ENCODE assay signal across 8 cellular contexts in the genomic region with DNA sequence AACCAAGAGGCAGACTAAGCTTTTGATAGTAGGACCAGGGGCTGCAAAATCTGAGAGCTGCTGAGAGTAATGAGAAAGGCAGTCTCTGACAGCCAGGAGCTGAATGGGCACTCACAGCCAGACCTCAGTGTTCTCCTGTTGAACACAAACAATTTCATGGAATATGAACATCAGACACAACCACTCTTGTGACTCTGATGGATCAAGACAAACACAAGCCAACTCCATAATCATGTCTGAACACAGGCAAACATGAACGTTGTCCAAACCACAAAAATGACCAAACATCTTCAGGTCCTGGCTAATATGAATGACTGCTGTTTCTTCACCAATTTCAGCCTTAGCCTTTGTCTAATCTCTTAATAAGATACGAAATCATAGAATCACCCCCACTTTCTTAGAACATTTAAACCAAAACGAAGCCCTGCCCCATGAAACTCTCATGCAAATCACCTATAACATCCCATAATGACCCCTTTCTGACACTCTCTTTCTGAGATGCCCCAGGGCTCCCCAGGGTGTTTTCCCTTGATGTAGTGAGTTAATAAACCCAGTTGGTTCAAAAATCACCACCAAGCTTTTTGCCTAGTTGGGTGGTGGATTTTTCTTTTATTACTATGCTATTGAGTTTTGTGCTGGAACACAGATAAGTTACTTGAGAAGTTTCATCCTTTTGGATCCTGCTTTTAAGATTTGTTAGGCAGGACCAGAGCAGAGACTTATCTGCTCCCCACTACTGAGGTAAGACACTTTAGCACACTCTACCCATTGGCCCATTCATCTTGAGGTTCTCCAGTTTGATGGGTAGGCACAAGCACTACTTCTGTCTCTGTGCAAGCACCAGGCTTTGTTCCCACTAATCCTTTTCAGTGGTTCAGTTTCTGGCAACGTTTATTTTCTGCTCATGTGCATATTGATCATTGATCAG. TPM values are rescaled to one million over a fixed set of nuclear protein-coding genes. Genes with fewer than 3 reads are reported as not detected.
DNase-seq lines count a peak whose midpoint lies in the region; ATAC-seq lines count a peak whose summit lies in the region.

No MANE protein-coding gene starts in this region.

- H3K4me2 ChIP-seq in mesenchymal stem cell (ENCODE audit: low read length, poor library complexity, severe bottlenecking) = no peak overlapping the region

- H3K9me3 Mint-ChIP-seq in T-helper 2 cell treated with Interferon-gamma antibody and Interleukin-4, amounts not matched to agents 5 μg/mL and 100 μg/mL, for 36 hours = no peaks in the 10 kb centered on the region
- H3K9me3 Mint-ChIP-seq in stimulated activated naive CD8-positive, alpha-beta T cell treated with anti-CD3 and anti-CD28 coated beads, Interleukin-15, amount 100 ng/mL, for 72 hours = no peaks in the 10 kb centered on the region

- H3K27me3 Mint-ChIP-seq in T-helper 2 cell treated with Interferon-gamma antibody and Interleukin-4, amounts not matched to agents 5 μg/mL and 100 μg/mL, for 36 hours (ENCODE audit: low read depth) = no peaks in the 10 kb centered on the region
- peaks cover 7% of the 10 kb centered on the region for H3K27me3 Mint-ChIP-seq in stimulated activated naive CD8-positive, alpha-beta T cell treated with anti-CD3 and anti-CD28 coated beads, Interleukin-15, amount 100 ng/mL, for 72 hours

- H2AK5ac ChIP-seq in mesenchymal stem cell (ENCODE audit: low read length, severe bottlenecking) = no peak overlapping the region

- no peak overlapping the region for H4K91ac ChIP-seq in mesenchymal stem cell (ENCODE audit: low read length)

- no peak overlapping the region for H3K27ac ChIP-seq in mesenchymal stem cell (ENCODE audit: low read length, poor library complexity, severe bottlenecking)

- in situ Hi-C loops in KBM-7 (cut with MboI; ENCODE audit: low pct_unique_long_range_greater_than_20kb, low sequenced_read_pairs) = no loop called here

- no peak overlapping the region for H2BK12ac ChIP-seq in mesenchymal stem cell (ENCODE audit: low read length in 2 of 2)

- no peak overlapping the region for H3K18ac ChIP-seq in mesenchymal stem cell (ENCODE audit: low read depth in 1 of 2, low read length in 2 of 2)

- peak overlapping the region; percentile 61 for H3K4me3 Mint-ChIP-seq in T-helper 2 cell treated with Interferon-gamma antibody and Interleukin-4, amounts not matched to agents 5 μg/mL and 100 μg/mL, for 36 hours
- H3K4me3 Mint-ChIP-seq in stimulated activated naive CD8-positive, alpha-beta T cell treated with anti-CD3 and anti-CD28 coated beads, Interleukin-15, amount 100 ng/mL, for 72 hours = peak overlapping the region; percentile 57 to 66

- no peaks in the 10 kb centered on the region for H3K36me3 ChIP-seq in mesenchymal stem cell (ENCODE audit: control insufficient read depth in 1 of 2, insufficient read depth in 2 of 2, low read depth in 1 of 2, low read length in 2 of 2)

- no peak overlapping the region for H3K14ac ChIP-seq in mesenchymal stem cell (ENCODE audit: low read length in 2 of 2)

- WGBS in mesenchymal stem cell = 73% methylated on average over 4 of the region's 4 CpGs

- no peak overlapping the region for H4K8ac ChIP-seq in mesenchymal stem cell (ENCODE audit: low read length)

- no peak overlapping the region for H2BK15ac ChIP-seq in mesenchymal stem cell (ENCODE audit: low read depth, poor library complexity, severe bottlenecking)

- no peak overlapping the region for H2BK5ac ChIP-seq in mesenchymal stem cell (ENCODE audit: low read depth, low read length, poor library complexity, severe bottlenecking)

- H3K23ac ChIP-seq in mesenchymal stem cell (ENCODE audit: low read length in 2 of 2) = no peak overlapping the region

- H2BK120ac ChIP-seq in mesenchymal stem cell (ENCODE audit: low read depth, low read length) = no peak overlapping the region

- peaks cover 3% of the 10 kb centered on the region for H3K36me3 Mint-ChIP-seq in T-helper 2 cell treated with Interferon-gamma antibody and Interleukin-4, amounts not matched to agents 5 μg/mL and 100 μg/mL, for 36 hours (ENCODE audit: low read depth)

- no peak overlapping the region for H3K4ac ChIP-seq in mesenchymal stem cell (ENCODE audit: low read depth in 1 of 2, low read length in 2 of 2)

- DNase-seq in stimulated activated CD4-positive, alpha-beta T cell treated with anti-CD3 and anti-CD28 coated beads, Interleukin-4, amount 100 ng/mL, for 24 hours = peak; percentile 35
- DNase-seq in stimulated activated CD4-positive, alpha-beta T cell treated with anti-CD3 and anti-CD28 coated beads, Interleukin-4, amount 100 ng/mL, for 1 hour = no peak
- peak; percentile 51 for DNase-seq in T-helper 2 cell treated with Interferon-gamma antibody and Interleukin-4, amounts not matched to agents 5 μg/mL and 100 μg/mL, for 36 hours (ENCODE audit: low spot score)
- peak in 1 of 2 donors; percentile 69 for DNase-seq in stimulated activated naive CD8-positive, alpha-beta T cell treated with anti-CD3 and anti-CD28 coated beads, Interleukin-15, amount 100 ng/mL, for 72 hours
- DNase-seq in mesenchymal stem cell = no peak
- no peak for DNase-seq in KBM-7
- DNase-seq in MV-4-11 (lab: John Stamatoyannopoulos, UW) = no peak

- H3K27ac Mint-ChIP-seq in T-helper 2 cell treated with Interferon-gamma antibody and Interleukin-4, amounts not matched to agents 5 μg/mL and 100 μg/mL, for 36 hours = peak overlapping the region; percentile 91
- peak overlapping the region in 1 of 2 donors; percentile 88 for H3K27ac Mint-ChIP-seq in stimulated activated naive CD8-positive, alpha-beta T cell treated with anti-CD3 and anti-CD28 coated beads, Interleukin-15, amount 100 ng/mL, for 72 hours

- peak; percentile 46 for ATAC-seq in HG02970 (IDR thresholded peaks at IDR 0.05; ENCODE audit: low FRiP score, unreplicated experiment)
- ATAC-seq in stimulated activated naive CD8-positive, alpha-beta T cell treated with anti-CD3 and anti-CD28 coated beads, Interleukin-15, amount 100 ng/mL, for 72 hours = peak; percentile 90

- no peak overlapping the region for H2AFZ ChIP-seq in mesenchymal stem cell (ENCODE audit: low read depth, low read length)

- no peaks in the 10 kb centered on the region for H3K79me1 ChIP-seq in mesenchymal stem cell (replicated peaks; ENCODE audit: low read length, poor library complexity, severe bottlenecking)

- no peak overlapping the region for H3K4me3 ChIP-seq in mesenchymal stem cell (ENCODE audit: insufficient read depth in 1 of 2, low read depth in 1 of 2, low read length in 2 of 2)

- H3K4me1 ChIP-seq in mesenchymal stem cell (ENCODE audit: control insufficient read depth, insufficient read depth, low read depth, low read length) = no peaks in the 10 kb centered on the region

- no peaks in the 10 kb centered on the region for H3K9me3 ChIP-seq in mesenchymal stem cell (ENCODE audit: control insufficient read depth, low read length)

- peaks cover 63% of the 10 kb centered on the region for H3K4me1 Mint-ChIP-seq in T-helper 2 cell treated with Interferon-gamma antibody and Interleukin-4, amounts not matched to agents 5 μg/mL and 100 μg/mL, for 36 hours (ENCODE audit: low read depth)
- peaks cover 64% of the 10 kb centered on the region for H3K4me1 Mint-ChIP-seq in stimulated activated naive CD8-positive, alpha-beta T cell treated with anti-CD3 and anti-CD28 coated beads, Interleukin-15, amount 100 ng/mL, for 72 hours

- H3K9ac ChIP-seq in mesenchymal stem cell (ENCODE audit: low read length) = no peak overlapping the region

- no peaks in the 10 kb centered on the region for H3K27me3 ChIP-seq in mesenchymal stem cell (ENCODE audit: control insufficient read depth in 1 of 2, insufficient read depth in 1 of 2, low read length in 2 of 2)

RNA-seq across cellular contexts. Expression of a gene that starts 5.9 kb away (rescaled TPM):
- polyA plus RNA-seq in mesenchymal stem cell (2013, experiment 1 of 2) = 40.5 TPM
- 41.4 TPM for polyA plus RNA-seq in mesenchymal stem cell (2013, experiment 2 of 2)

Comparison
In these comparisons a context has a peak if more than half of its experiments do, and no peak if none do; other contexts are left out.
1. DNase-seq: peak in stimulated activated CD4-positive, alpha-beta T cell treated with anti-CD3 and anti-CD28 coated beads, Interleukin-4, amount 100 ng/mL, for 24 hours (single experiment) and T-helper 2 cell treated with Interferon-gamma antibody and Interleukin-4, amounts not matched to agents 5 μg/mL and 100 μg/mL, for 36 hours (single experiment); none in stimulated activated CD4-positive, alpha-beta T cell treated with anti-CD3 and anti-CD28 coated beads, Interleukin-4, amount 100 ng/mL, for 1 hour (single experiment), mesenchymal stem cell (single experiment), KBM-7 (single experiment) and MV-4-11 (single experiment).